16 cellular contexts compared by ENCODE assay signal in genomic region chr2:171141320-171141719, GRCh38. TPM values are rescaled to one million over a fixed set of nuclear protein-coding genes. Genes with fewer than 3 reads are reported as not detected.
DNase-seq lines count a peak whose midpoint lies in the region; FAIRE-seq and TF ChIP-seq lines count a peak whose summit lies in the region.
"Had no signal": no experiment of that assay in that cellular context is flagged by ENCODE, and none has a peak within 500 bp of the region (broad histone marks: within the 10 kb centered on the region; RNA-seq: fewer than 3 reads in every experiment).

No MANE protein-coding gene starts in this region.

- H3K36me3 ChIP-seq in OCI-LY7 (ENCODE audit: insufficient read depth, low read length): peaks cover 43% of the 10 kb centered on the region
- no peaks in the 10 kb centered on the region for H3K36me3 ChIP-seq in endothelial cell of umbilical vein (ENCODE audit: control insufficient read depth in 2 of 2, extremely low read depth in 1 of 2, insufficient read depth in 2 of 2, low read length in 2 of 2)

- H3K27ac ChIP-seq in OCI-LY7 (ENCODE audit: low read depth, low read length, poor library complexity, severe bottlenecking) (no peak overlapping the region), endothelial cell of umbilical vein (ENCODE audit: insufficient read depth, low read depth, low read length) (no peak overlapping the region)
- H3K27ac ChIP-seq: 22Rv1, epithelial cell of prostate, RWPE1, skin epidermis had no signal

- in situ Hi-C loops in G401 (cut with HindIII; ENCODE audit: low sequenced_read_pairs): no loop called here

- H3K9me3 Mint-ChIP-seq in T-helper 1 cell treated with Interleukin-12 subunit alpha and Interleukin-12 subunit beta and Interleukin-4 antibody, amounts not matched to agents 30 μg/mL and 1 μg/mL, for 36 hours: no peaks in the 10 kb centered on the region
- peaks cover 20% of the 10 kb centered on the region for H3K9me3 Mint-ChIP-seq in nephron progenitor cell

- intact Hi-C loops in OCI-LY7 (cut with micrococcal nuclease; ENCODE audit: unreplicated experiment) (no loop called here), endothelial cell of umbilical vein (cut with micrococcal nuclease) (no loop called here)

- H3K4me1 ChIP-seq in OCI-LY7 (ENCODE audit: insufficient read depth, low read length, poor library complexity, severe bottlenecking): peaks cover 27% of the 10 kb centered on the region
- peaks cover 13% of the 10 kb centered on the region for H3K4me1 ChIP-seq in endothelial cell of umbilical vein (ENCODE audit: control insufficient read depth, extremely low read depth, insufficient read depth, low read length)

- 0 out of 2 replicates have a peak overlapping the region, but pooled peaks have one; percentile 5 for H3K4me2 ChIP-seq in OCI-LY7 (ENCODE audit: low read length)
- H3K4me2 ChIP-seq in endothelial cell of umbilical vein (ENCODE audit: insufficient read depth, low read length): no peak overlapping the region

- H3K36me3 Mint-ChIP-seq in T-helper 1 cell treated with Interleukin-12 subunit alpha and Interleukin-12 subunit beta and Interleukin-4 antibody, amounts not matched to agents 30 μg/mL and 1 μg/mL, for 36 hours (ENCODE audit: low read depth): peaks cover 2% of the 10 kb centered on the region
- H3K36me3 Mint-ChIP-seq in nephron progenitor cell (ENCODE audit: low read depth): peaks cover 32% of the 10 kb centered on the region

- dilution Hi-C loops in endothelial cell of umbilical vein (cut with MboI; ENCODE audit: extremely low pct_ligation_motif_present, low sequenced_read_pairs): no loop called here

- H3K27me3 ChIP-seq in endothelial cell of umbilical vein (ENCODE audit: control insufficient read depth in 2 of 2, insufficient read depth in 2 of 2, low read length in 2 of 2): no peaks in the 10 kb centered on the region

- BruUV-seq in OCI-LY7 (replicated peaks; lab: Mats Ljungman, UMichigan): no TSS peak
- no TSS peak for BruUV-seq in endothelial cell of umbilical vein (replicated peaks; lab: Mats Ljungman, UMichigan)

- H3K9me3 ChIP-seq in OCI-LY7 (ENCODE audit: low read length) (no peaks in the 10 kb centered on the region), endothelial cell of umbilical vein (replicated peaks; ENCODE audit: control insufficient read depth, insufficient read depth, low read length) (no peaks in the 10 kb centered on the region)

- H4K20me1 ChIP-seq in OCI-LY7 (ENCODE audit: insufficient read depth, low read length) (peaks cover 68% of the 10 kb centered on the region), endothelial cell of umbilical vein (replicated peaks; ENCODE audit: control insufficient read depth, extremely low read depth, insufficient read depth, low read length) (peaks cover 10% of the 10 kb centered on the region)

- no peaks in the 10 kb centered on the region for H3K9me2 ChIP-seq in OCI-LY7 (ENCODE audit: insufficient read depth, low read length)

- no peak for FAIRE-seq in endothelial cell of umbilical vein (lab: Jason Lieb, UNC)
- FAIRE-seq: bronchial epithelial cell had no signal

- no peaks in the 10 kb centered on the region for H3K27me3 Mint-ChIP-seq in T-helper 1 cell treated with Interleukin-12 subunit alpha and Interleukin-12 subunit beta and Interleukin-4 antibody, amounts not matched to agents 30 μg/mL and 1 μg/mL, for 36 hours (ENCODE audit: low read depth)
- no peaks in the 10 kb centered on the region for H3K27me3 Mint-ChIP-seq in nephron progenitor cell (ENCODE audit: low read depth, poor library complexity)

- no peaks in the 10 kb centered on the region for H3K9me1 ChIP-seq in endothelial cell of umbilical vein (replicated peaks; ENCODE audit: control insufficient read depth, extremely low read depth, insufficient read depth, low read length)

- H2AFZ ChIP-seq in OCI-LY7 (ENCODE audit: low read length) (no peak overlapping the region), endothelial cell of umbilical vein (ENCODE audit: low read depth, low read length) (no peak overlapping the region)

- peaks cover 32% of the 10 kb centered on the region for H3K4me1 Mint-ChIP-seq in T-helper 1 cell treated with Interleukin-12 subunit alpha and Interleukin-12 subunit beta and Interleukin-4 antibody, amounts not matched to agents 30 μg/mL and 1 μg/mL, for 36 hours (ENCODE audit: low read depth)
- H3K4me1 Mint-ChIP-seq in nephron progenitor cell: peaks cover 30% of the 10 kb centered on the region

- DNase-seq in T-helper 1 cell (no peak), OCI-LY7 (ENCODE audit: low spot score) (no peak), endothelial cell of umbilical vein (ENCODE audit: low read depth, low spot score) (peak; percentile 8), nephron progenitor cell (no peak), G401 (ENCODE audit: low spot score) (no peak), iPS-NIHi11 (ENCODE audit: low spot score) (no peak), NCI-H69 (lab: John Stamatoyannopoulos, UW) (no peak)
- DNase-seq: NCI-H1105, NCI-H510A, trophoblast cell had no signal

- H3K79me2 ChIP-seq in OCI-LY7 (ENCODE audit: insufficient read depth, low read depth, low read length) (peaks cover 100% of the 10 kb centered on the region), endothelial cell of umbilical vein (ENCODE audit: control insufficient read depth, insufficient read depth, low read length) (peaks cover 97% of the 10 kb centered on the region)

- H3K4me3 ChIP-seq in OCI-LY7 (ENCODE audit: low read depth, low read length, poor library complexity, severe bottlenecking) (no peak overlapping the region), endothelial cell of umbilical vein (replicated peaks in 1 of 3; ENCODE audit: insufficient read depth in 1 of 3, low read depth in 1 of 3, low read length in 3 of 3) (no peak overlapping the region)
- H3K4me3 ChIP-seq: skin epidermis had no signal

- TF ChIP-seq CTCF in OCI-LY7 (conservative IDR thresholded peaks at IDR 0.05; ENCODE audit: low read length) (peak; percentile 48), endothelial cell of umbilical vein (IDR thresholded peaks at IDR 0.05; ENCODE audit: extremely low read depth in 1 of 2, insufficient read depth in 1 of 2, low read depth in 1 of 2, low read length in 2 of 2) (no peak), nephron progenitor cell (IDR thresholded peaks at IDR 0.05) (no peak)

- H3K27ac Mint-ChIP-seq in T-helper 1 cell treated with Interleukin-12 subunit alpha and Interleukin-12 subunit beta and Interleukin-4 antibody, amounts not matched to agents 30 μg/mL and 1 μg/mL, for 36 hours: peak overlapping the region; percentile 16
- peak overlapping the region; percentile 1 for H3K27ac Mint-ChIP-seq in nephron progenitor cell

- H3K4me3 Mint-ChIP-seq in T-helper 1 cell treated with Interleukin-12 subunit alpha and Interleukin-12 subunit beta and Interleukin-4 antibody, amounts not matched to agents 30 μg/mL and 1 μg/mL, for 36 hours: no peak overlapping the region
- H3K4me3 Mint-ChIP-seq in nephron progenitor cell: no peak overlapping the region

- CTCF ChIA-PET in OCI-LY7 (lab: Charles Lee; ENCODE audit: unreplicated experiment) (no interaction called here), endothelial cell of umbilical vein (lab: Charles Lee) (interaction anchor here (0.9 to 2.0 kb wide), 6 partner anchors 12 to 55 kb away, joined by 3 to 7 read pairs (median 4); no protein-coding TSS in a partner anchor)

- TF ChIP-seq POLR2A in endothelial cell of umbilical vein (IDR thresholded peaks at IDR 0.05; ENCODE audit: low read depth, low read length): no peak

- H3K9ac ChIP-seq in endothelial cell of umbilical vein (replicated peaks; ENCODE audit: extremely low read depth, insufficient read depth, low read length): no peak overlapping the region

- POLR2A ChIA-PET in OCI-LY7 (lab: Charles Lee) (interaction anchor here (0.9 to 1.8 kb wide), 2 partner anchors 13 kb away, joined by 4 to 6 read pairs; no protein-coding TSS in a partner anchor), endothelial cell of umbilical vein (lab: Charles Lee) (no interaction called here)

TF ChIP-seq in endothelial cell of umbilical vein, 7 proteins besides CTCF, POLR2A, EP300 and RAD21:
- TF ChIP-seq JUN (IDR thresholded peaks at IDR 0.05; ENCODE audit: borderline replicate concordance, insufficient read depth, insufficient read length, low read depth) (no peak), MYC (IDR thresholded peaks at IDR 0.05; ENCODE audit: low read depth, low read length) (no peak), GATA2 (IDR thresholded peaks at IDR 0.05; ENCODE audit: insufficient read depth, insufficient read length, low read depth, low read length) (no peak), POLR2AphosphoS5 (IDR thresholded peaks at IDR 0.05; ENCODE audit: insufficient read depth, low read depth, low read length) (no peak), EZH2 (IDR thresholded peaks at IDR 0.05; ENCODE audit: borderline replicate concordance, low read depth, low read length, severe bottlenecking) (no peak), MAX (IDR thresholded peaks at IDR 0.05; ENCODE audit: insufficient read depth, insufficient read length) (no peak), FOS (IDR thresholded peaks at IDR 0.05; ENCODE audit: borderline replicate concordance, insufficient read depth, low read length) (no peak)
TF ChIP-seq in endothelial cell of umbilical vein: peak in this region for 0.

RNA-seq across cellular contexts. Expression of gene TLK1, which starts 19.4 kb away (rescaled TPM):
- 27.2 and 29.7 TPM in 2 replicates for total RNA-seq in OCI-LY7 (2014; rRNA removed; shearing (Covaris generic))
- 150 and 154 TPM in 2 replicates for total RNA-seq in OCI-LY7 (2022)
- 53.7 and 62.7 TPM in 2 replicates for total RNA-seq in endothelial cell of umbilical vein
- 4.1 and 5.8 TPM in 2 replicates for polyA plus RNA-seq in endothelial cell of umbilical vein
- polyA plus RNA-seq in endothelial cell of umbilical vein (2011; cell fraction: cytosol; rRNA removed): 9.5 and 9.7 TPM in 2 replicates
- polyA plus RNA-seq in endothelial cell of umbilical vein (2011; cell fraction: nucleus; rRNA removed): 11.8 and 14.2 TPM in 2 replicates
- polyA plus RNA-seq in endothelial cell of umbilical vein (2012): 23.2 and 24.8 TPM in 2 replicates
- polyA minus RNA-seq in endothelial cell of umbilical vein: 11.1 and 15.6 TPM in 2 replicates
- polyA minus RNA-seq in endothelial cell of umbilical vein (2011; cell fraction: cytosol; rRNA and poly(A)+ RNA removed): 14.4 TPM
- 37.4 and 41.5 TPM in 2 replicates for polyA minus RNA-seq in endothelial cell of umbilical vein (2011; cell fraction: nucleus; rRNA and poly(A)+ RNA removed)
- total RNA-seq in G401 (2014; rRNA removed; shearing (Covaris generic)): 13.0 and 14.3 TPM in 2 replicates
